ENCODE assay signal across 16 cellular contexts in genomic region chr22:36145881-36146280, GRCh38. TPM values are rescaled to one million over a fixed set of nuclear protein-coding genes. Genes with fewer than 3 reads are reported as not detected.
DNase-seq lines count a peak whose midpoint lies in the region; ATAC-seq and TF ChIP-seq lines count a peak whose summit lies in the region.
"Had no signal": no experiment of that assay in that cellular context is flagged by ENCODE, and none has a peak within 500 bp of the region (broad histone marks: within the 10 kb centered on the region; RNA-seq: fewer than 3 reads in every experiment).

No MANE protein-coding gene starts in this region.

- peaks cover 31% of the 10 kb centered on the region for H3K4me1 Mint-ChIP-seq in activated CD8-positive, alpha-beta T cell treated with anti-CD3 and anti-CD28 coated beads for 36 hours (ENCODE audit: low read depth)
- peaks cover 18% of the 10 kb centered on the region for H3K4me1 Mint-ChIP-seq in HFFc6 (ENCODE audit: low read depth)

- no peak for TF ChIP-seq POLR2A in suprapubic skin (IDR thresholded peaks at IDR 0.05)

- H3K36me3 Mint-ChIP-seq in activated naive CD4-positive, alpha-beta T cell treated with anti-CD3 and anti-CD28 coated beads, Interleukin-2, amount 50 U/mL, for 72 hours: peaks cover 0 to 13% of the 10 kb centered on the region in 2 donors
- H3K36me3 Mint-ChIP-seq in activated CD8-positive, alpha-beta T cell treated with anti-CD3 and anti-CD28 coated beads for 36 hours (ENCODE audit: low read depth): peaks cover 13% of the 10 kb centered on the region
- H3K36me3 Mint-ChIP-seq in HFFc6 (ENCODE audit: low read depth): no peaks in the 10 kb centered on the region

- in situ Hi-C loops in GM13977 (cut with MboI; ENCODE audit: low pct_unique_long_range_greater_than_20kb, low sequenced_read_pairs, unreplicated experiment): no loop called here

- no peak overlapping the region for H3K4me3 ChIP-seq in iPS-20b (ENCODE audit: low read length)
- H3K4me3 ChIP-seq in suprapubic skin: no peak overlapping the region

- peak overlapping the region; percentile 29; the same call in 1 of the 2 replicates for H3K9ac ChIP-seq in iPS-20b (ENCODE audit: low read depth, low read length)

- H3K9me3 ChIP-seq in iPS-20b (ENCODE audit: insufficient read depth, low read depth, low read length) (no peaks in the 10 kb centered on the region), suprapubic skin (no peaks in the 10 kb centered on the region)

- TF ChIP-seq EP300 in suprapubic skin (IDR thresholded peaks at IDR 0.05): no peak

- CTCF ChIA-PET in activated CD8-positive, alpha-beta T cell treated with anti-CD3 and anti-CD28 coated beads for 36 hours (lab: Charles Lee): interaction anchor here (0.8 to 9.3 kb wide), 5 partner anchors 8 to 40 kb away, joined by 3 to 115 read pairs (median 3); partner anchors contain the start of gene APOL3

- H3K36me3 ChIP-seq in iPS-20b (ENCODE audit: insufficient read depth, low read depth, low read length): no peaks in the 10 kb centered on the region
- H3K36me3 ChIP-seq in suprapubic skin: peaks cover 39% of the 10 kb centered on the region

- no peak overlapping the region for H3K4me3 Mint-ChIP-seq in activated CD8-positive, alpha-beta T cell treated with anti-CD3 and anti-CD28 coated beads for 36 hours
- no peak overlapping the region for H3K4me3 Mint-ChIP-seq in HFFc6

- H3K27ac ChIP-seq in iPS-20b (ENCODE audit: low read length): no peak overlapping the region
- peak overlapping the region; percentile 27 for H3K27ac ChIP-seq in suprapubic skin
- H3K27ac ChIP-seq: RWPE1 had no signal

- H3K27me3 Mint-ChIP-seq in activated CD8-positive, alpha-beta T cell treated with anti-CD3 and anti-CD28 coated beads for 36 hours: no peaks in the 10 kb centered on the region
- peaks cover 27% of the 10 kb centered on the region for H3K27me3 Mint-ChIP-seq in HFFc6 (ENCODE audit: insufficient read depth)

- H3K27ac Mint-ChIP-seq in activated naive CD4-positive, alpha-beta T cell treated with anti-CD3 and anti-CD28 coated beads, Interleukin-2, amount 50 U/mL, for 72 hours: peak overlapping the region; percentile 23 to 33
- H3K27ac Mint-ChIP-seq in activated CD8-positive, alpha-beta T cell treated with anti-CD3 and anti-CD28 coated beads for 36 hours: peak overlapping the region; percentile 49
- H3K27ac Mint-ChIP-seq in HFFc6: no peak overlapping the region

- no peak for ATAC-seq in activated naive CD4-positive, alpha-beta T cell treated with anti-CD3 and anti-CD28 coated beads, Interleukin-2, amount 50 U/mL, for 72 hours
- ATAC-seq in activated CD8-positive, alpha-beta T cell treated with anti-CD3 and anti-CD28 coated beads for 36 hours: no peak

- POLR2A ChIA-PET in activated CD8-positive, alpha-beta T cell treated with anti-CD3 and anti-CD28 coated beads for 36 hours (lab: Charles Lee): no interaction called here

- intact Hi-C loops in activated CD8-positive, alpha-beta T cell treated with anti-CD3 and anti-CD28 coated beads for 36 hours (cut with micrococcal nuclease): loop anchor here (1.0 kb wide), 1 partner anchor 34 kb away; no protein-coding TSS in a partner anchor

- no peaks in the 10 kb centered on the region for H3K9me3 Mint-ChIP-seq in activated naive CD4-positive, alpha-beta T cell treated with anti-CD3 and anti-CD28 coated beads, Interleukin-2, amount 50 U/mL, for 72 hours
- no peaks in the 10 kb centered on the region for H3K9me3 Mint-ChIP-seq in activated CD8-positive, alpha-beta T cell treated with anti-CD3 and anti-CD28 coated beads for 36 hours
- H3K9me3 Mint-ChIP-seq in HFFc6: no peaks in the 10 kb centered on the region

- H3K27me3 ChIP-seq in iPS-20b (ENCODE audit: insufficient read depth, low read length) (no peaks in the 10 kb centered on the region), suprapubic skin (no peaks in the 10 kb centered on the region)

- DNase-seq in activated naive CD4-positive, alpha-beta T cell treated with anti-CD3 and anti-CD28 coated beads, Interleukin-2, amount 50 U/mL, for 72 hours (ENCODE audit: low spot score in 2 of 2): no peak
- no peak for DNase-seq in activated naive CD4-positive, alpha-beta T cell (lab: John Stamatoyannopoulos, UW)
- DNase-seq in activated CD8-positive, alpha-beta T cell treated with anti-CD3 and anti-CD28 coated beads for 36 hours: no peak
- DNase-seq in suprapubic skin (ENCODE audit: low spot score in 2 of 2) (no peak), HFFc6 (no peak), GM13977 (ENCODE audit: low spot score) (no peak)
- no peak for DNase-seq in effector CD4-positive, alpha-beta T cell
- DNase-seq: activated CD4-positive, alpha-beta T cell treated with anti-CD3 and anti-CD28 coated beads, Interleukin-2, amount 50 U/mL, for 4 hours; Calu3; GOT3; Karpas-422; NCI-H1930; T-helper 9 cell had no signal

- 39% methylated on average over 4 of the region's 4 CpGs for WGBS in suprapubic skin

- no peak for TF ChIP-seq CTCF in activated CD8-positive, alpha-beta T cell treated with anti-CD3 and anti-CD28 coated beads for 36 hours (IDR thresholded peaks at IDR 0.05)
- TF ChIP-seq CTCF in suprapubic skin (IDR thresholded peaks at IDR 0.05) (no peak), HFFc6 (IDR thresholded peaks at IDR 0.05) (no peak), GM13977 (IDR thresholded peaks at IDR 0.05; ENCODE audit: extremely low read depth, insufficient read depth, missing control alignments) (no peak)

- H3K4me1 ChIP-seq in iPS-20b (ENCODE audit: insufficient read depth, low read length): peaks cover 4% of the 10 kb centered on the region
- peaks cover 50% of the 10 kb centered on the region for H3K4me1 ChIP-seq in suprapubic skin

RNA-seq across cellular contexts. Expression of gene APOL3, which starts 14.7 kb away (rescaled TPM):
- total RNA-seq in activated naive CD4-positive, alpha-beta T cell treated with anti-CD3 and anti-CD28 coated beads, Interleukin-2, amount 50 U/mL, for 72 hours: 10 to 100 TPM; 46.4 to 70.0 TPM
- total RNA-seq in activated CD8-positive, alpha-beta T cell treated with anti-CD3 and anti-CD28 coated beads for 36 hours: 10 to 100 TPM; 44.5 to 46.7 TPM
- total RNA-seq in suprapubic skin: 10 to 100 TPM; 29.7 to 46.7 (median 34.0) TPM
- 1 to 10 TPM; 1.0 to 2.3 (median 2.2) TPM for total RNA-seq in HFFc6 (2021; fragmentation: NEBNext Ultra II Directional; extraction: Animal tissue kit (Norgen Biotek cat#: 25700))

RNA-seq across cellular contexts. Expression of gene APOL4, which starts 55.7 kb away (rescaled TPM):
- total RNA-seq in activated naive CD4-positive, alpha-beta T cell treated with anti-CD3 and anti-CD28 coated beads, Interleukin-2, amount 50 U/mL, for 72 hours: under 1 TPM; 0.14 to 0.18 TPM
- total RNA-seq in activated CD8-positive, alpha-beta T cell treated with anti-CD3 and anti-CD28 coated beads for 36 hours: under 1 TPM; 0.18 TPM
- total RNA-seq in suprapubic skin: 1 to 10 TPM; 3.3 to 7.9 (median 6.4) TPM
- total RNA-seq in HFFc6 (2021; fragmentation: NEBNext Ultra II Directional; extraction: Animal tissue kit (Norgen Biotek cat#: 25700)): not detected
- total RNA-seq: chondrocyte had no signal

Comparison
In these comparisons a context has a peak if more than half of its experiments do, and no peak if none do; other contexts are left out.
1. RNA of gene APOL3, which starts 14.7 kb away (total RNA-seq): 46.4 to 70.0 TPM in activated naive CD4-positive, alpha-beta T cell treated with anti-CD3 and anti-CD28 coated beads, Interleukin-2, amount 50 U/mL, for 72 hours, 44.5 to 46.7 TPM in activated CD8-positive, alpha-beta T cell treated with anti-CD3 and anti-CD28 coated beads for 36 hours and 29.7 to 46.7 TPM in suprapubic skin; 1.0 to 2.3 TPM in HFFc6; every median in the first group is over 4 times any median in the second.